1 cellular context compared by ENCODE assay signal in the genomic region with DNA sequence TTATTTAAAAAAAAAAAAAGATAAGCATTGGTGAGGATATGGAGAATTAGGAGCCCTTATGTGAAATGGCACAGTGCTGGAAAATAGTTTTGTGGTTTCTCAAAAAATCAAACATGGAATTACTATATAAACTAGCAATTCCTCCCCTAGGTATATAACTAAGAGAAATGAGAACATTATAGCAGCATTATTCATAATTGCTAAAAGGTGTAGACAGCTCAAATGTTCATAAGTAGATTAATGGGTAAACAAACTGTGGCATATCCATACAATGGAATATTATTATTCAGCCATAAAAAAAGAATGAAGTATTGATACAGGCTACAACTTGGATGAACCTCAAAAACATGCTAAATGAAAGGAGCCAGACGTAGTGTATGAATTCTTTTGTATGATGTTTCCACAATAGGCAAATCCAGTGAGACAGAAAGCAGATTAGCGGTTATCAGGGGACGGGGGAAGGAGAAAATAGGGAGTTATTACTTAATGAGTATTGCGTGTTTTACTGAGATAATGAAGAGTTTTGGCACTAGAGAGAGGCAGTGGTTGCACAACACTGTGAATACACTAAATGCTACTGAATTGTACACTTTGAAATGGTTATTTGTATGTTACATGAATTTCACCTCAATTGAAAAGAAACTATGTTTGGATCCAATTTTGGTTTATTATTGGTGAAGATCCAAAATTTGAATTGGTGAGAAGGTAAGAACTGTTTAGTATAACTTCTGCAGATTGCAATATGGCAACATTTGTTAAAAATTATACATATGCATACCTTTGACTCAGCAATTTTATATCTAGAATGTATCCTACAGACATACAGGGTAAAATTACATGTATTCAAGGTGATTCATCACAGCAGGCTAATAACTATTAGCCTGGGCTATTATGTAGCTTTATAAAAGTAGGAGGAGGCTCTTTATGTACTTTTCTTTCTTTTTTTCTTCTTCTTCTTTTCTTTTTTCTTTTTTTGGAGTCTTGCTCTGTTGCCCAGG.
A peak's percentile ranks its signal among the peaks of the same experiment; 100 is the strongest.
TF ChIP-seq lines count a peak whose summit lies in the region.

No MANE protein-coding gene starts in this region.

TF ChIP-seq in K562, 482 proteins besides CTCF, POLR2A, EP300 and RAD21 (continued from another document and continues in another):
- TF ChIP-seq ZNF174 (CRISPR knock-in tag; IDR thresholded peaks at IDR 0.05) (no peak), CAMTA2 (CRISPR knock-in tag; conservative IDR thresholded peaks at IDR 0.05) (no peak), ZNF584 (CRISPR knock-in tag; IDR thresholded peaks at IDR 0.05; ENCODE audit: low read depth) (no peak), GABPA (tag; conservative IDR thresholded peaks at IDR 0.05; ENCODE audit: low read depth) (no peak), ZNF717 (CRISPR knock-in tag; IDR thresholded peaks at IDR 0.05) (no peak), NCOR1 (IDR thresholded peaks at IDR 0.05) (peak; percentile 89), NFYB (IDR thresholded peaks at IDR 0.05; ENCODE audit: extremely low read depth, insufficient read length) (no peak), SRSF7 (optimal IDR thresholded peaks at IDR 0.05; ENCODE audit: low read depth, low read length) (no peak), RBM39 (optimal IDR thresholded peaks at IDR 0.05; ENCODE audit: low read depth, low read length) (no peak), ZNF253 (CRISPR knock-in tag; conservative IDR thresholded peaks at IDR 0.05) (no peak), PYGO2 (tag; IDR thresholded peaks at IDR 0.05) (no peak), KLF6 (CRISPR knock-in tag; IDR thresholded peaks at IDR 0.05; ENCODE audit: borderline replicate concordance) (no peak), ZNF140 (CRISPR knock-in tag; IDR thresholded peaks at IDR 0.05) (no peak), ZNF134 (CRISPR knock-in tag; conservative IDR thresholded peaks at IDR 0.05) (peak; percentile 58), SMARCE1 (IDR thresholded peaks at IDR 0.05) (peak; percentile 59; the same call in 1 of the 2 replicates), TCF7 (IDR thresholded peaks at IDR 0.05; ENCODE audit: borderline replicate concordance) (no peak), RFX7 (CRISPR knock-in tag; IDR thresholded peaks at IDR 0.05) (no peak), SRSF3 (IDR thresholded peaks at IDR 0.05; ENCODE audit: insufficient read depth, low read length) (no peak), FOSL1 (tag; conservative IDR thresholded peaks at IDR 0.05) (peak; percentile 48; the same call in 1 of the 2 replicates), DMBX1 (CRISPR knock-in tag; IDR thresholded peaks at IDR 0.05; ENCODE audit: borderline replicate concordance) (no peak), TEAD4 (IDR thresholded peaks at IDR 0.05; ENCODE audit: low read length) (peak; percentile 89), TEAD4 (CRISPR knock-in tag; IDR thresholded peaks at IDR 0.05; ENCODE audit: borderline replicate concordance) (no peak), CREBBP (IDR thresholded peaks at IDR 0.05; ENCODE audit: low read depth, low read length) (no peak), FOXK1 (CRISPR knock-in tag; IDR thresholded peaks at IDR 0.05; ENCODE audit: borderline replicate concordance) (no peak), ZSCAN29 (IDR thresholded peaks at IDR 0.05) (no peak), CHD2 (IDR thresholded peaks at IDR 0.05; ENCODE audit: low read depth, low read length) (no peak), TAL1 (IDR thresholded peaks at IDR 0.05) (peak; percentile 89), ETV6 (IDR thresholded peaks at IDR 0.05; ENCODE audit: borderline replicate concordance in 1 of 2, low read depth in 2 of 2, low read length in 1 of 2) (no peak), ETV6 (CRISPR knock-in tag; IDR thresholded peaks at IDR 0.05; ENCODE audit: borderline replicate concordance) (no peak), ZNF239 (CRISPR knock-in tag; IDR thresholded peaks at IDR 0.05) (no peak), JUN (IDR thresholded peaks at IDR 0.05; ENCODE audit: borderline replicate concordance, low read depth, low read length) (no peak), JUN (CRISPR knock-in tag; IDR thresholded peaks at IDR 0.05; ENCODE audit: borderline replicate concordance) (no peak)
- TF ChIP-seq, protein P1, sequence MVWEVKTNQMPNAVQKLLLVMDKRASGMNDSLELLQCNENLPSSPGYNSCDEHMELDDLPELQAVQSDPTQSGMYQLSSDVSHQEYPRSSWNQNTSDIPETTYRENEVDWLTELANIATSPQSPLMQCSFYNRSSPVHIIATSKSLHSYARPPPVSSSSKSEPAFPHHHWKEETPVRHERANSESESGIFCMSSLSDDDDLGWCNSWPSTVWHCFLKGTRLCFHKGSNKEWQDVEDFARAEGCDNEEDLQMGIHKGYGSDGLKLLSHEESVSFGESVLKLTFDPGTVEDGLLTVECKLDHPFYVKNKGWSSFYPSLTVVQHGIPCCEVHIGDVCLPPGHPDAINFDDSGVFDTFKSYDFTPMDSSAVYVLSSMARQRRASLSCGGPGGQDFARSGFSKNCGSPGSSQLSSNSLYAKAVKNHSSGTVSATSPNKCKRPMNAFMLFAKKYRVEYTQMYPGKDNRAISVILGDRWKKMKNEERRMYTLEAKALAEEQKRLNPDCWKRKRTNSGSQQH (CRISPR knock-in tag; IDR thresholded peaks at IDR 0.05) = no peak
- TF ChIP-seq, protein P2, sequence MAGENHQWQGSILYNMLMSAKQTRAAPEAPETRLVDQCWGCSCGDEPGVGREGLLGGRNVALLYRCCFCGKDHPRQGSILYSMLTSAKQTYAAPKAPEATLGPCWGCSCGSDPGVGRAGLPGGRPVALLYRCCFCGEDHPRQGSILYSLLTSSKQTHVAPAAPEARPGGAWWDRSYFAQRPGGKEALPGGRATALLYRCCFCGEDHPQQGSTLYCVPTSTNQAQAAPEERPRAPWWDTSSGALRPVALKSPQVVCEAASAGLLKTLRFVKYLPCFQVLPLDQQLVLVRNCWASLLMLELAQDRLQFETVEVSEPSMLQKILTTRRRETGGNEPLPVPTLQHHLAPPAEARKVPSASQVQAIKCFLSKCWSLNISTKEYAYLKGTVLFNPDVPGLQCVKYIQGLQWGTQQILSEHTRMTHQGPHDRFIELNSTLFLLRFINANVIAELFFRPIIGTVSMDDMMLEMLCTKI (IDR thresholded peaks at IDR 0.05; ENCODE audit: partially characterized antibody) = no peak
- TF ChIP-seq, protein P3, sequence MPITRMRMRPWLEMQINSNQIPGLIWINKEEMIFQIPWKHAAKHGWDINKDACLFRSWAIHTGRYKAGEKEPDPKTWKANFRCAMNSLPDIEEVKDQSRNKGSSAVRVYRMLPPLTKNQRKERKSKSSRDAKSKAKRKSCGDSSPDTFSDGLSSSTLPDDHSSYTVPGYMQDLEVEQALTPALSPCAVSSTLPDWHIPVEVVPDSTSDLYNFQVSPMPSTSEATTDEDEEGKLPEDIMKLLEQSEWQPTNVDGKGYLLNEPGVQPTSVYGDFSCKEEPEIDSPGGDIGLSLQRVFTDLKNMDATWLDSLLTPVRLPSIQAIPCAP (CRISPR knock-in tag; IDR thresholded peaks at IDR 0.05; ENCODE audit: borderline replicate concordance) = no peak
- TF ChIP-seq, protein P4, sequence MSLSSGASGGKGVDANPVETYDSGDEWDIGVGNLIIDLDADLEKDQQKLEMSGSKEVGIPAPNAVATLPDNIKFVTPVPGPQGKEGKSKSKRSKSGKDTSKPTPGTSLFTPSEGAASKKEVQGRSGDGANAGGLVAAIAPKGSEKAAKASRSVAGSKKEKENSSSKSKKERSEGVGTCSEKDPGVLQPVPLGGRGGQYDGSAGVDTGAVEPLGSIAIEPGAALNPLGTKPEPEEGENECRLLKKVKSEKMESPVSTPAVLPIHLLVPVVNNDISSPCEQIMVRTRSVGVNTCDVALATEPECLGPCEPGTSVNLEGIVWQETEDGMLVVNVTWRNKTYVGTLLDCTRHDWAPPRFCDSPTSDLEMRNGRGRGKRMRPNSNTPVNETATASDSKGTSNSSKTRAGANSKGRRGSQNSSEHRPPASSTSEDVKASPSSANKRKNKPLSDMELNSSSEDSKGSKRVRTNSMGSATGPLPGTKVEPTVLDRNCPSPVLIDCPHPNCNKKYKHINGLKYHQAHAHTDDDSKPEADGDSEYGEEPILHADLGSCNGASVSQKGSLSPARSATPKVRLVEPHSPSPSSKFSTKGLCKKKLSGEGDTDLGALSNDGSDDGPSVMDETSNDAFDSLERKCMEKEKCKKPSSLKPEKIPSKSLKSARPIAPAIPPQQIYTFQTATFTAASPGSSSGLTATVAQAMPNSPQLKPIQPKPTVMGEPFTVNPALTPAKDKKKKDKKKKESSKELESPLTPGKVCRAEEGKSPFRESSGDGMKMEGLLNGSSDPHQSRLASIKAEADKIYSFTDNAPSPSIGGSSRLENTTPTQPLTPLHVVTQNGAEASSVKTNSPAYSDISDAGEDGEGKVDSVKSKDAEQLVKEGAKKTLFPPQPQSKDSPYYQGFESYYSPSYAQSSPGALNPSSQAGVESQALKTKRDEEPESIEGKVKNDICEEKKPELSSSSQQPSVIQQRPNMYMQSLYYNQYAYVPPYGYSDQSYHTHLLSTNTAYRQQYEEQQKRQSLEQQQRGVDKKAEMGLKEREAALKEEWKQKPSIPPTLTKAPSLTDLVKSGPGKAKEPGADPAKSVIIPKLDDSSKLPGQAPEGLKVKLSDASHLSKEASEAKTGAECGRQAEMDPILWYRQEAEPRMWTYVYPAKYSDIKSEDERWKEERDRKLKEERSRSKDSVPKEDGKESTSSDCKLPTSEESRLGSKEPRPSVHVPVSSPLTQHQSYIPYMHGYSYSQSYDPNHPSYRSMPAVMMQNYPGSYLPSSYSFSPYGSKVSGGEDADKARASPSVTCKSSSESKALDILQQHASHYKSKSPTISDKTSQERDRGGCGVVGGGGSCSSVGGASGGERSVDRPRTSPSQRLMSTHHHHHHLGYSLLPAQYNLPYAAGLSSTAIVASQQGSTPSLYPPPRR (CRISPR knock-in tag; IDR thresholded peaks at IDR 0.05; ENCODE audit: borderline replicate concordance) = no peak
- TF ChIP-seq, protein P5, sequence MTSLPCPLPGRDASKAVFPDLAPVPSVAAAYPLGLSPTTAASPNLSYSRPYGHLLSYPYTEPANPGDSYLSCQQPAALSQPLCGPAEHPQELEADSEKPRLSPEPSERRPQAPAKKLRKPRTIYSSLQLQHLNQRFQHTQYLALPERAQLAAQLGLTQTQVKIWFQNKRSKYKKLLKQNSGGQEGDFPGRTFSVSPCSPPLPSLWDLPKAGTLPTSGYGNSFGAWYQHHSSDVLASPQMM (CRISPR knock-in tag; IDR thresholded peaks at IDR 0.05) = no peak
- TF ChIP-seq, protein P6, sequence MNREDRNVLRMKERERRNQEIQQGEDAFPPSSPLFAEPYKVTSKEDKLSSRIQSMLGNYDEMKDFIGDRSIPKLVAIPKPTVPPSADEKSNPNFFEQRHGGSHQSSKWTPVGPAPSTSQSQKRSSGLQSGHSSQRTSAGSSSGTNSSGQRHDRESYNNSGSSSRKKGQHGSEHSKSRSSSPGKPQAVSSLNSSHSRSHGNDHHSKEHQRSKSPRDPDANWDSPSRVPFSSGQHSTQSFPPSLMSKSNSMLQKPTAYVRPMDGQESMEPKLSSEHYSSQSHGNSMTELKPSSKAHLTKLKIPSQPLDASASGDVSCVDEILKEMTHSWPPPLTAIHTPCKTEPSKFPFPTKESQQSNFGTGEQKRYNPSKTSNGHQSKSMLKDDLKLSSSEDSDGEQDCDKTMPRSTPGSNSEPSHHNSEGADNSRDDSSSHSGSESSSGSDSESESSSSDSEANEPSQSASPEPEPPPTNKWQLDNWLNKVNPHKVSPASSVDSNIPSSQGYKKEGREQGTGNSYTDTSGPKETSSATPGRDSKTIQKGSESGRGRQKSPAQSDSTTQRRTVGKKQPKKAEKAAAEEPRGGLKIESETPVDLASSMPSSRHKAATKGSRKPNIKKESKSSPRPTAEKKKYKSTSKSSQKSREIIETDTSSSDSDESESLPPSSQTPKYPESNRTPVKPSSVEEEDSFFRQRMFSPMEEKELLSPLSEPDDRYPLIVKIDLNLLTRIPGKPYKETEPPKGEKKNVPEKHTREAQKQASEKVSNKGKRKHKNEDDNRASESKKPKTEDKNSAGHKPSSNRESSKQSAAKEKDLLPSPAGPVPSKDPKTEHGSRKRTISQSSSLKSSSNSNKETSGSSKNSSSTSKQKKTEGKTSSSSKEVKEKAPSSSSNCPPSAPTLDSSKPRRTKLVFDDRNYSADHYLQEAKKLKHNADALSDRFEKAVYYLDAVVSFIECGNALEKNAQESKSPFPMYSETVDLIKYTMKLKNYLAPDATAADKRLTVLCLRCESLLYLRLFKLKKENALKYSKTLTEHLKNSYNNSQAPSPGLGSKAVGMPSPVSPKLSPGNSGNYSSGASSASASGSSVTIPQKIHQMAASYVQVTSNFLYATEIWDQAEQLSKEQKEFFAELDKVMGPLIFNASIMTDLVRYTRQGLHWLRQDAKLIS (CRISPR knock-in tag; IDR thresholded peaks at IDR 0.05) = 0 out of 2 replicates have a peak, but pooled peaks have one; percentile 40
- TF ChIP-seq, protein P7, sequence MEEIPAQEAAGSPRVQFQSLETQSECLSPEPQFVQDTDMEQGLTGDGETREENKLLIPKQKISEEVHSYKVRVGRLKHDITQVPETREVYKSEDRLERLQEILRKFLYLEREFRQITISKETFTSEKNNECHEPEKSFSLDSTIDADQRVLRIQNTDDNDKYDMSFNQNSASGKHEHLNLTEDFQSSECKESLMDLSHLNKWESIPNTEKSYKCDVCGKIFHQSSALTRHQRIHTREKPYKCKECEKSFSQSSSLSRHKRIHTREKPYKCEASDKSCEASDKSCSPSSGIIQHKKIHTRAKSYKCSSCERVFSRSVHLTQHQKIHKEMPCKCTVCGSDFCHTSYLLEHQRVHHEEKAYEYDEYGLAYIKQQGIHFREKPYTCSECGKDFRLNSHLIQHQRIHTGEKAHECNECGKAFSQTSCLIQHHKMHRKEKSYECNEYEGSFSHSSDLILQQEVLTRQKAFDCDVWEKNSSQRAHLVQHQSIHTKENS (CRISPR knock-in tag; IDR thresholded peaks at IDR 0.05) = no peak
- TF ChIP-seq, protein P8, sequence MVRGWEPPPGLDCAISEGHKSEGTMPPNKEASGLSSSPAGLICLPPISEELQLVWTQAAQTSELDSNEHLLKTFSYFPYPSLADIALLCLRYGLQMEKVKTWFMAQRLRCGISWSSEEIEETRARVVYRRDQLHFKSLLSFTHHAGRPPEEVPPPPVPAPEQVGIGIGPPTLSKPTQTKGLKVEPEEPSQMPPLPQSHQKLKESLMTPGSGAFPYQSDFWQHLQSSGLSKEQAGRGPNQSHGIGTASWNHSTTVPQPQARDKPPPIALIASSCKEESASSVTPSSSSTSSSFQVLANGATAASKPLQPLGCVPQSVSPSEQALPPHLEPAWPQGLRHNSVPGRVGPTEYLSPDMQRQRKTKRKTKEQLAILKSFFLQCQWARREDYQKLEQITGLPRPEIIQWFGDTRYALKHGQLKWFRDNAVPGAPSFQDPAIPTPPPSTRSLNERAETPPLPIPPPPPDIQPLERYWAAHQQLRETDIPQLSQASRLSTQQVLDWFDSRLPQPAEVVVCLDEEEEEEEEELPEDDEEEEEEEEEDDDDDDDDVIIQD (CRISPR knock-in tag; IDR thresholded peaks at IDR 0.05) = no peak
- TF ChIP-seq, protein P9, sequence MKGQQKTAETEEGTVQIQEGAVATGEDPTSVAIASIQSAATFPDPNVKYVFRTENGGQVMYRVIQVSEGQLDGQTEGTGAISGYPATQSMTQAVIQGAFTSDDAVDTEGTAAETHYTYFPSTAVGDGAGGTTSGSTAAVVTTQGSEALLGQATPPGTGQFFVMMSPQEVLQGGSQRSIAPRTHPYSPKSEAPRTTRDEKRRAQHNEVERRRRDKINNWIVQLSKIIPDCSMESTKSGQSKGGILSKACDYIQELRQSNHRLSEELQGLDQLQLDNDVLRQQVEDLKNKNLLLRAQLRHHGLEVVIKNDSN (CRISPR knock-in tag; IDR thresholded peaks at IDR 0.05) = no peak
- TF ChIP-seq, protein P10, sequence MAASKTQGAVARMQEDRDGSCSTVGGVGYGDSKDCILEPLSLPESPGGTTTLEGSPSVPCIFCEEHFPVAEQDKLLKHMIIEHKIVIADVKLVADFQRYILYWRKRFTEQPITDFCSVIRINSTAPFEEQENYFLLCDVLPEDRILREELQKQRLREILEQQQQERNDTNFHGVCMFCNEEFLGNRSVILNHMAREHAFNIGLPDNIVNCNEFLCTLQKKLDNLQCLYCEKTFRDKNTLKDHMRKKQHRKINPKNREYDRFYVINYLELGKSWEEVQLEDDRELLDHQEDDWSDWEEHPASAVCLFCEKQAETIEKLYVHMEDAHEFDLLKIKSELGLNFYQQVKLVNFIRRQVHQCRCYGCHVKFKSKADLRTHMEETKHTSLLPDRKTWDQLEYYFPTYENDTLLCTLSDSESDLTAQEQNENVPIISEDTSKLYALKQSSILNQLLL (CRISPR knock-in tag; IDR thresholded peaks at IDR 0.05; ENCODE audit: borderline replicate concordance) = no peak
